Comparison of ENCODE assay signal across 20 cellular contexts in genomic region chr1:77024500-77024899, GRCh38.
A peak's percentile ranks its signal among the peaks of the same experiment; 100 is the strongest.
DNase-seq lines count a peak whose midpoint lies in the region; ATAC-seq and TF ChIP-seq lines count a peak whose summit lies in the region.
"Had no signal": no experiment of that assay in that cellular context is flagged by ENCODE, and none has a peak within 500 bp of the region (broad histone marks: within the 10 kb centered on the region; RNA-seq: fewer than 3 reads in every experiment).

No MANE protein-coding gene starts in this region.

- H3K27me3 Mint-ChIP-seq in MCF 10A (ENCODE audit: insufficient read depth, unreplicated experiment) (no peaks in the 10 kb centered on the region), endodermal cell (ENCODE audit: insufficient read depth) (peaks cover 4% of the 10 kb centered on the region)

- H3K36me3 Mint-ChIP-seq in MCF 10A (ENCODE audit: insufficient read depth, unreplicated experiment): peaks cover 7% of the 10 kb centered on the region
- H3K36me3 Mint-ChIP-seq in endodermal cell (ENCODE audit: low read depth): no peaks in the 10 kb centered on the region
- H3K36me3 Mint-ChIP-seq: CD4-positive, alpha-beta memory T cell had no signal

- no peaks in the 10 kb centered on the region for H3K4me1 Mint-ChIP-seq in MCF 10A (ENCODE audit: insufficient read depth, unreplicated experiment)
- peaks cover 25% of the 10 kb centered on the region for H3K4me1 Mint-ChIP-seq in endodermal cell
- H3K4me1 Mint-ChIP-seq: CD4-positive, alpha-beta memory T cell had no signal

- DNase-seq in MCF 10A (ENCODE audit: unreplicated experiment): peak; percentile 17
- DNase-seq in mammary epithelial cell: no peak
- DNase-seq in HT1080 (ENCODE audit: low read depth): peak; percentile 11
- peak; percentile 78 for DNase-seq in endodermal cell
- no peak for DNase-seq in sciatic nerve (ENCODE audit: low spot score)
- DNase-seq in tibial artery: no peak
- no peak for DNase-seq in dermis blood vessel endothelial cell
- DNase-seq: Calu3; CD4-positive, alpha-beta memory T cell; NCI-H1092 treated with DMSO at 0.1 percent for 48 hours; NCI-H1694 treated with DMSO at 0.1 percent for 48 hours; NCI-H345; NCI-H526 treated with DMSO at 0.1 percent for 48 hours; NK-92 treated with Interleukin-12 subunit alpha and Interleukin-12 subunit beta, amount 100 ng/mL, for 24 hours; Peyer's patch had no signal

- dilution Hi-C loops in mammary epithelial cell (cut with HindIII; ENCODE audit: low sequenced_read_pairs): loop anchor here (10.0 kb wide), 1 partner anchor 60 kb away; no protein-coding TSS in a partner anchor

- H3K27ac ChIP-seq in mammary epithelial cell (ENCODE audit: insufficient read depth, low read depth, low read length): no peak overlapping the region
- H3K27ac ChIP-seq in endodermal cell (ENCODE audit: low read depth, low read length): no peak overlapping the region
- no peak overlapping the region for H3K27ac ChIP-seq in tibial artery
- H3K27ac ChIP-seq: A549, BLaER1, HL-60, Peyer's patch, SJSA1 had no signal

- no peak overlapping the region for H3K27ac Mint-ChIP-seq in MCF 10A (ENCODE audit: low read depth, unreplicated experiment)
- no peak overlapping the region for H3K27ac Mint-ChIP-seq in endodermal cell
- H3K27ac Mint-ChIP-seq: CD4-positive, alpha-beta memory T cell had no signal

- intact Hi-C loops in MCF 10A (cut with micrococcal nuclease): no loop called here
- intact Hi-C loops in mammary epithelial cell (cut with micrococcal nuclease): no loop called here
- intact Hi-C loops in sciatic nerve (cut with DNase I): no loop called here
- intact Hi-C loops in tibial artery (cut with DNase I; ENCODE audit: low total_unique reads): no loop called here

- no peak for TF ChIP-seq CTCF in MCF 10A (IDR thresholded peaks at IDR 0.05; ENCODE audit: unreplicated experiment)
- TF ChIP-seq CTCF in mammary epithelial cell (conservative IDR thresholded peaks at IDR 0.05 in 1 of 2, IDR thresholded peaks at IDR 0.05 in 1 of 2; ENCODE audit: extremely low read depth in 1 of 2, insufficient read depth in 1 of 2, low read depth in 1 of 2, low read length in 2 of 2): no peak
- no peak for TF ChIP-seq CTCF in endodermal cell (conservative IDR thresholded peaks at IDR 0.05)
- no peak for TF ChIP-seq CTCF in tibial artery (IDR thresholded peaks at IDR 0.05)

- WGBS in mammary epithelial cell (ENCODE audit: low coverage, missing lambda C conversion rate): 100% methylated on average over 1 of the region's 4 CpGs
- 84 to 90% methylated on average over 4 of the region's 4 CpGs for WGBS in endodermal cell (ENCODE audit: insufficient coverage in 1 of 2, insufficient read length in 1 of 2), 2 experiments

- H3K9me3 ChIP-seq in mammary epithelial cell (replicated peaks; ENCODE audit: insufficient read depth, low read length) (no peaks in the 10 kb centered on the region), endodermal cell (ENCODE audit: control insufficient read depth, low read length) (no peaks in the 10 kb centered on the region), tibial artery (no peaks in the 10 kb centered on the region)
- H3K9me3 ChIP-seq: A549, BLaER1, Peyer's patch, SJSA1 had no signal

- H2AFZ ChIP-seq in mammary epithelial cell (ENCODE audit: low read depth, low read length): no peak overlapping the region

- H3K27me3 ChIP-seq in mammary epithelial cell (ENCODE audit: insufficient read depth, low read length): no peaks in the 10 kb centered on the region
- H3K27me3 ChIP-seq in endodermal cell (ENCODE audit: control insufficient read depth, insufficient read depth, low read length, poor library complexity, severe bottlenecking): no peaks in the 10 kb centered on the region
- H3K27me3 ChIP-seq in tibial artery: no peaks in the 10 kb centered on the region
- H3K27me3 ChIP-seq: BLaER1, Peyer's patch had no signal

- no peaks in the 10 kb centered on the region for H4K20me1 ChIP-seq in mammary epithelial cell (ENCODE audit: insufficient read depth, low read length)
- H4K20me1 ChIP-seq: BLaER1 had no signal

- POLR2A ChIA-PET in MCF 10A (lab: Yijun Ruan, JAX): no interaction called here

- CTCF ChIA-PET in MCF 10A (lab: Yijun Ruan, JAX): no interaction called here
- CTCF ChIA-PET in mammary epithelial cell (lab: Charles Lee; ENCODE audit: low non-redundant PET): no interaction called here

- BruUV-seq in MCF 10A (replicated peaks; lab: Mats Ljungman, UMichigan) (no TSS peak), mammary epithelial cell (replicated peaks; lab: Mats Ljungman, UMichigan) (no TSS peak)

- no peaks in the 10 kb centered on the region for H3K79me2 ChIP-seq in mammary epithelial cell (ENCODE audit: insufficient read depth, low read length)

- H3K4me2 ChIP-seq in mammary epithelial cell (ENCODE audit: insufficient read depth, low read depth, low read length): no peak overlapping the region
- H3K4me2 ChIP-seq: A549, BLaER1 had no signal

- no peak overlapping the region for H3K4me3 ChIP-seq in mammary epithelial cell (replicated peaks in 1 of 3; ENCODE audit: insufficient read depth in 1 of 3, low read depth in 2 of 3, low read length in 3 of 3)
- no peak overlapping the region for H3K4me3 ChIP-seq in endodermal cell (ENCODE audit: low read length)
- no peak overlapping the region for H3K4me3 ChIP-seq in tibial artery
- H3K4me3 ChIP-seq: A549, BLaER1, Peyer's patch, SJSA1 had no signal

- ATAC-seq in sciatic nerve (peak; percentile 38), GM19035 (IDR thresholded peaks at IDR 0.05; ENCODE audit: unreplicated experiment) (no peak)
- ATAC-seq: A549 had no signal

- H3K9me3 Mint-ChIP-seq in MCF 10A (ENCODE audit: unreplicated experiment) (no peaks in the 10 kb centered on the region), endodermal cell (no peaks in the 10 kb centered on the region)

- H3K4me3 Mint-ChIP-seq in MCF 10A (ENCODE audit: unreplicated experiment) (no peak overlapping the region), endodermal cell (no peak overlapping the region)
- H3K4me3 Mint-ChIP-seq: CD4-positive, alpha-beta memory T cell had no signal

- H3K36me3 ChIP-seq in mammary epithelial cell (ENCODE audit: insufficient read depth, low read length): no peaks in the 10 kb centered on the region
- no peaks in the 10 kb centered on the region for H3K36me3 ChIP-seq in endodermal cell (ENCODE audit: control insufficient read depth, insufficient read depth, low read length)
- no peaks in the 10 kb centered on the region for H3K36me3 ChIP-seq in tibial artery
- H3K36me3 ChIP-seq: BLaER1, Peyer's patch, SJSA1 had no signal

- H3K9ac ChIP-seq in mammary epithelial cell (ENCODE audit: insufficient read depth, low read length): no peak overlapping the region
- H3K9ac ChIP-seq in endodermal cell (ENCODE audit: extremely low read depth, low read length, poor library complexity, severe bottlenecking): no peak overlapping the region
- H3K9ac ChIP-seq: BLaER1 had no signal

- H3K4me1 ChIP-seq in mammary epithelial cell (ENCODE audit: insufficient read depth, low read length) (no peaks in the 10 kb centered on the region), endodermal cell (ENCODE audit: control insufficient read depth, insufficient read depth, low read length) (no peaks in the 10 kb centered on the region), tibial artery (no peaks in the 10 kb centered on the region)
- H3K4me1 ChIP-seq: A549, Peyer's patch, SJSA1 had no signal

- in situ Hi-C loops in mammary epithelial cell (cut with MboI; ENCODE audit: low sequenced_read_pairs in 2 of 2): no loop called here

Comparison
In these comparisons a context has a peak if more than half of its experiments do, and no peak if none do; other contexts are left out.
1. DNase-seq: peak in MCF 10A (single experiment), HT1080 (single experiment) and endodermal cell (single experiment); none in mammary epithelial cell (single experiment), sciatic nerve (single experiment), tibial artery (0 of 2) and dermis blood vessel endothelial cell (single experiment).